ENCODE assay signal across 9 cellular contexts in the genomic region with DNA sequence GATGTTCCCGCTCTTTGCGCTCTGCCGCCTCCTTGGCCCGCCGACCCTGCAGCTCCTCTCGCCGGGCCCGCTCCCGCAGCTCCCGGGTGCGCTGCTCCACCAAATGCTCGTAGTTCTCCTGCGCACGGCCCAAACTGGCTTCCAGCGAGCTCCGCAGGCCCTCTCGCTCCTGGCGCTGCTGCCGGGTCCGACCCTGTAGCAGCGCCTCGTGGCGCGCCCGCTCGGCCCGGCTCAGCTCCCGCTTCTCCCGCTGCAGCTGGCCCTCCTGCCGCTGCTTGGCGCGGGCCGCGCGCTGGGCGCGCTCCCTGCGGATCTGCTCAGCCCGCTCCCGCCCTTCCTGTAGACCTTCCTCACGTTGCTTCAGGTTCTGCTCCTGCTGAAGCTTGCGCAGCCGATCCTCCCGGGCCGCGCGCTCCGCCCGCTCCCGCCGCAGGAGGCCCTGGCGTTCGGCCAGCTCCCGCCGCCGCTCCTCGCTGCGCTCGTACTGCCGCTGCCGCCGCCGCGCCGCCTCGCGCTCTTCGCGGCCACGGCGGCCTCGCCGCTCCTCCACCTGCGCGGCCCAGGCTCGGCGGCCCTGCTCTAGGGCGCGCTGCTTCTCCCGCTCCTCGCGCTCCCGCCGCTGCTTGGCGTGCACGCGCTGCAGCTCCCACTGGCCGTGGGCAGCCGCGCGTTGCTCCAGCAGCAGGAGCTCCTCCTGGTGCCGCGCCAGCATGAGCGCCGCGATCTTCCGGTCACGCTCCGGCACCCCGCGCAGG. TPM values are rescaled to one million over a fixed set of nuclear protein-coding genes. Genes with fewer than 3 reads are reported as not detected.
DNase-seq lines count a peak whose midpoint lies in the region; ATAC-seq, FAIRE-seq and TF ChIP-seq lines count a peak whose summit lies in the region.
"Had no signal": no experiment of that assay in that cellular context is flagged by ENCODE, and none has a peak within 500 bp of the region (broad histone marks: within the 10 kb centered on the region; RNA-seq: fewer than 3 reads in every experiment).

No MANE protein-coding gene starts in this region.

- H3K4me3 ChIP-seq in GM23338: peak overlapping the region; percentile 51
- peak overlapping the region in 1 of 2 donors; percentile 42 for H3K4me3 ChIP-seq in small intestine (ENCODE audit: low read depth in 1 of 2, low read length in 2 of 2)
- no peak overlapping the region for H3K4me3 ChIP-seq in neural progenitor cell

- H3K4me2 ChIP-seq in GM23338 (peak overlapping the region; percentile 75), neural progenitor cell (no peak overlapping the region)

- H3K4me3 Mint-ChIP-seq in GM23338 (peak overlapping the region; percentile 43; the same call in 2 of the 3 replicates), neural progenitor cell (no peak overlapping the region)

- intact Hi-C loops in Right ventricle myocardium superior (cut with DNase I): no loop called here

- 0 out of 2 replicates have a peak, but pooled peaks cover 11% of the 10 kb centered on the region for H3F3A ChIP-seq in GM23338 (replicated peaks; ENCODE audit: low read depth)
- H3F3A ChIP-seq in neural progenitor cell (ENCODE audit: low read depth): peaks cover 41% of the 10 kb centered on the region

- no peaks in the 10 kb centered on the region for H3K9me3 ChIP-seq in small intestine (ENCODE audit: control insufficient read depth, low read depth)
- H3K9me3 ChIP-seq in neural progenitor cell (ENCODE audit: low read depth): no peaks in the 10 kb centered on the region

- H3K27me3 Mint-ChIP-seq in GM23338 (ENCODE audit: insufficient read depth, low read depth, poor library complexity): peaks cover 53% of the 10 kb centered on the region
- H3K27me3 Mint-ChIP-seq in neural progenitor cell (ENCODE audit: insufficient read depth, low read depth): peaks cover 3% of the 10 kb centered on the region

- ATAC-seq in GM23338 (peak; percentile 44), Right ventricle myocardium superior (ENCODE audit: poor library complexity) (peak; percentile 52), GM21825 (IDR thresholded peaks at IDR 0.05; ENCODE audit: unreplicated experiment) (no peak)

- H2AFZ ChIP-seq in GM23338: peak overlapping the region; percentile 88
- H2AFZ ChIP-seq in neural progenitor cell (replicated peaks): no peak overlapping the region

- H3K4me1 ChIP-seq in GM23338 (ENCODE audit: insufficient read depth) (peaks cover 4% of the 10 kb centered on the region; the same call in 1 of the 2 replicates), small intestine (ENCODE audit: control insufficient read depth in 2 of 2, insufficient read depth in 1 of 2, low read depth in 1 of 2, low read length in 1 of 2) (no peaks in the 10 kb centered on the region), neural progenitor cell (peaks cover 8% of the 10 kb centered on the region)

- H4K20me1 ChIP-seq in GM23338 (replicated peaks; ENCODE audit: insufficient read depth) (no peaks in the 10 kb centered on the region; the same call in none of the 2 replicates), neural progenitor cell (ENCODE audit: low read depth) (no peaks in the 10 kb centered on the region)

- no peak overlapping the region for H3K9ac ChIP-seq in neural progenitor cell

- peaks cover 25% of the 10 kb centered on the region; the same call in 2 of the 3 replicates for H3K9me3 Mint-ChIP-seq in GM23338
- H3K9me3 Mint-ChIP-seq in neural progenitor cell: peaks cover 8% of the 10 kb centered on the region

- H3K4me1 Mint-ChIP-seq in GM23338 (peaks cover 3% of the 10 kb centered on the region; the same call in 2 of the 3 replicates), neural progenitor cell (peaks cover 11% of the 10 kb centered on the region)

- no peaks in the 10 kb centered on the region; the same call in 1 of the 2 replicates for H3K36me3 ChIP-seq in GM23338 (ENCODE audit: insufficient read depth)
- H3K36me3 ChIP-seq in small intestine (ENCODE audit: control insufficient read depth in 2 of 2, insufficient read depth in 2 of 2, low read length in 2 of 2): no peaks in the 10 kb centered on the region
- peaks cover 17% of the 10 kb centered on the region for H3K36me3 ChIP-seq in neural progenitor cell

- WGBS in small intestine, 3 donors: 1 to 5% (median 2%) methylated on average over 92 to 101 of the region's 101 CpGs

- H3K27ac Mint-ChIP-seq in GM23338 (no peak overlapping the region), neural progenitor cell (no peak overlapping the region)

- peaks cover 89% of the 10 kb centered on the region for H3K27me3 ChIP-seq in GM23338 (ENCODE audit: insufficient read depth)
- H3K27me3 ChIP-seq in small intestine (ENCODE audit: control insufficient read depth in 2 of 2, insufficient read depth in 2 of 2, low read length in 2 of 2): peaks cover 18 to 35% of the 10 kb centered on the region in 2 donors
- no peaks in the 10 kb centered on the region for H3K27me3 ChIP-seq in neural progenitor cell

- DNase-seq in GM23338 (ENCODE audit: low spot score) (peak; percentile 78), SHP77 treated with DMSO at 0.1 percent for 48 hours (lab: John Stamatoyannopoulos, UW) (peak; percentile 30), Right ventricle myocardium superior (peak; percentile 46), small intestine (peak; percentile 34), neural progenitor cell (ENCODE audit: low spot score) (no peak), mesenteric fat pad (ENCODE audit: low spot score) (no peak), cerebellar cortex (ENCODE audit: low spot score) (no peak)

- H3K27ac ChIP-seq in GM23338 (ENCODE audit: low read depth) (no peak overlapping the region), small intestine (ENCODE audit: low read depth in 1 of 2, low read length in 1 of 2) (no peak overlapping the region), neural progenitor cell (no peak overlapping the region)

- TF ChIP-seq CTCF in GM23338 (conservative IDR thresholded peaks at IDR 0.05; ENCODE audit: low read depth in 2 of 2): no peak
- TF ChIP-seq CTCF in neural progenitor cell (IDR thresholded peaks at IDR 0.05): no peak

- H3K79me2 ChIP-seq in GM23338 (replicated peaks; ENCODE audit: insufficient read depth) (no peaks in the 10 kb centered on the region), neural progenitor cell (ENCODE audit: low read depth) (peaks cover 28% of the 10 kb centered on the region)

- no peaks in the 10 kb centered on the region; the same call in 1 of the 2 replicates for H3K9me2 ChIP-seq in GM23338 (ENCODE audit: insufficient read depth)

- no peak for FAIRE-seq in small intestine (lab: Jason Lieb, UNC)

- H3K36me3 Mint-ChIP-seq in GM23338 (ENCODE audit: low read depth) (peaks cover 9% of the 10 kb centered on the region; the same call in 2 of the 3 replicates), neural progenitor cell (peaks cover 24% of the 10 kb centered on the region)

TF ChIP-seq in GM23338, 12 proteins besides CTCF, POLR2A, EP300 and RAD21:
- TF ChIP-seq EZH2phosphoT487 (IDR thresholded peaks at IDR 0.05; ENCODE audit: unreplicated experiment): no peak
- peak; percentile 63 for TF ChIP-seq EZH2 (IDR thresholded peaks at IDR 0.05; ENCODE audit: low read depth, unreplicated experiment)

RNA-seq across cellular contexts. Expression of a gene that starts 2.6 kb away (rescaled TPM):
- total RNA-seq in GM23338 (2014; rRNA removed; shearing (Covaris generic)): 0.66 and 1.7 TPM in 2 replicates
- 0.18 and 0.38 TPM in 2 replicates for polyA plus RNA-seq in GM23338 (2016; fragmentation: Nextera tagmentation; extraction: Ambion mirVana)
- not detected for total RNA-seq in Right ventricle myocardium superior
- under 1 TPM in 1 of 3 donors, not detected in 2; 0.03 TPM for polyA plus RNA-seq in small intestine
- 8.6 and 19.7 TPM in 2 replicates for total RNA-seq in neural progenitor cell (ENCODE audit: low replicate concordance)
- total RNA-seq in mesenteric fat pad: not detected
- total RNA-seq: HT1080 had no signal

RNA-seq across cellular contexts. Expression of a gene that starts 39.3 kb away (rescaled TPM):
- total RNA-seq in GM23338 (2014; rRNA removed; shearing (Covaris generic)): 3.4 and 4.5 TPM in 2 replicates
- 2.8 and 3.3 TPM in 2 replicates for polyA plus RNA-seq in GM23338 (2016; fragmentation: Nextera tagmentation; extraction: Ambion mirVana)
- total RNA-seq in Right ventricle myocardium superior: 20.8 TPM
- 10 to 100 TPM; 14.3 to 18.8 (median 14.5) TPM for polyA plus RNA-seq in small intestine
- 6.3 and 9.2 TPM in 2 replicates for total RNA-seq in neural progenitor cell (ENCODE audit: low replicate concordance)
- 48.0 TPM for total RNA-seq in mesenteric fat pad

Comparison
In these comparisons a context has a peak if more than half of its experiments do, and no peak if none do; other contexts are left out.
1. DNase-seq: peak in GM23338 (single experiment), SHP77 treated with DMSO at 0.1 percent for 48 hours (single experiment), Right ventricle myocardium superior (single experiment) and small intestine (single experiment); none in neural progenitor cell (single experiment), mesenteric fat pad (single experiment) and cerebellar cortex (single experiment).